Comparison of ENCODE assay signal across 8 cellular contexts in the genomic region with DNA sequence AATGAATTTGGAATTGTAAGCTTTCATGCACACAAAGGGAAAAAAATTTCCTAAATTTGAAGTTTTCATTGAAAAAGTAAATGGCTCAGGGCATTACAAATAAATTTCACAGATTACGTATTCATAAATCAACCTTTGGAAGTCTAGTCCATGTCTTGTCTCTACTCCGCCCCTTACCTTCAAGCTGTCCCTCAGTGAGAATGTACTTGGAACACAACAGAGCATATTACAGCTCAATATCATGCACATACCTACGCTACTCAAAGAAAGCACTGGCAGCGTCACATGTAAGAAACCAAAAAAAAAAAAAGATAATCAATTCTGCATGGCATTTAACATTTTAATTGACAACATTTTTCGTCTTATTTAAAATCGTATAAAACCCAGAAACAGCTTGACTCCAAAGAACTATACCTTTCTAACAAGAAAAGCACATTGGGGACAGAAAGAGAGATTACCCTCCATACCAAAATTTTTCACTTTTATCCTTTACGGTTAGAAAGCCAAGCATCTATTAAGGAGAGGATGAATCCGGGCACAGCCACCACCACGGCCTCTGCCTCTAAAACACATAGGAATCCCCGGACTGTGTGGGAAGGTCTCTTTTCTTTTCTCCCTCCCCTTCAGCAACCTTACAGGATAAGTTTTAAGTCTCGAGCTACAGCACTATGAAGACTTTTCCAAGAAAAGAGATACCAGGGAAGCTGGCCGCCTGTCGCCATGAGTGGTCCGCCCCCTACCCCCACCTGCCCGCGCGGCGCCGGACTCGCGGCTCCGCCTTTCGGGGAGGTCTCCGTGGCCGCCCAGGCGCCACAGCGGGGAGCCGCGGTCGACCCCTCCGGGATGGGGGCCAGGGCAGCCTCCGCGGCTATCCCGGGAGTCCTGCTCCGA. TPM values are rescaled to one million over a fixed set of nuclear protein-coding genes. Genes with fewer than 3 reads are reported as not detected.
DNase-seq lines count a peak whose midpoint lies in the region; ATAC-seq lines count a peak whose summit lies in the region.

No MANE protein-coding gene starts in this region.

- H3K27ac ChIP-seq in BLaER1 treated with 17β-estradiol and CSF1 and Interleukin-3, amounts not matched to agents 10 nM and 100 nM, result peak overlapping the region in 8 of 11 experiments; percentile 49 to 78 (median 70); a peak in 12 of 22 replicates
- peak overlapping the region; percentile 73 for H3K27ac ChIP-seq in SJSA1

- peak overlapping the region; percentile 65 to 85 (median 79) for H3K4me3 ChIP-seq in BLaER1 treated with 17β-estradiol and CSF1 and Interleukin-3, amounts not matched to agents 10 nM and 100 nM
- peak overlapping the region; percentile 93 for H3K4me3 ChIP-seq in SJSA1
- peak overlapping the region; percentile 84 for H3K4me3 ChIP-seq in mononuclear cell (ENCODE audit: low read length)

- peaks cover 74 to 100% (median 91%) of the 10 kb centered on the region in 11 experiments for H4K20me1 ChIP-seq in BLaER1 treated with 17β-estradiol and CSF1 and Interleukin-3, amounts not matched to agents 10 nM and 100 nM

- DNase-seq in GM19240 (ENCODE audit: insufficient read length, low spot score) (peak; percentile 3), SJSA1 (ENCODE audit: low read depth in 1 of 2, low spot score in 2 of 2) (no peak), UCSD-AML1 (lab: John Stamatoyannopoulos, UW; ENCODE audit: unreplicated experiment) (no peak)
- peak; percentile 38 for DNase-seq in effector CD8-positive, alpha-beta T cell (lab: John Stamatoyannopoulos, UW)
- no peak for DNase-seq in stimulated activated CD4-positive, alpha-beta T cell treated with anti-CD3 and anti-CD28 coated beads, Interleukin-15, amount 100 ng/mL, for 24 hours

- H3K4me2 ChIP-seq in BLaER1 treated with 17β-estradiol and CSF1 and Interleukin-3, amounts not matched to agents 10 nM and 100 nM, result peak overlapping the region; percentile 83 to 99 (median 95)

- peak; percentile 48 for ATAC-seq in HG03196 (IDR thresholded peaks at IDR 0.05; ENCODE audit: unreplicated experiment)

- peak overlapping the region; percentile 74 to 91 (median 83) for H3K9ac ChIP-seq in BLaER1 treated with 17β-estradiol and CSF1 and Interleukin-3, amounts not matched to agents 10 nM and 100 nM

- no peaks in the 10 kb centered on the region for H3K9me3 ChIP-seq in BLaER1 treated with 17β-estradiol and CSF1 and Interleukin-3, amounts not matched to agents 10 nM and 100 nM (replicated peaks in 1 of 11)
- H3K9me3 ChIP-seq in SJSA1 (replicated peaks), result no peaks in the 10 kb centered on the region
- no peaks in the 10 kb centered on the region for H3K9me3 ChIP-seq in mononuclear cell (ENCODE audit: low read depth, low read length)

- H3K27me3 ChIP-seq in BLaER1 treated with 17β-estradiol and CSF1 and Interleukin-3, amounts not matched to agents 10 nM and 100 nM, result peaks cover 50 to 62% (median 57%) of the 10 kb centered on the region in 11 experiments
- H3K27me3 ChIP-seq in SJSA1 (replicated peaks) (no peaks in the 10 kb centered on the region), mononuclear cell (ENCODE audit: insufficient read depth, low read length) (peaks cover 4% of the 10 kb centered on the region)

- H3K36me3 ChIP-seq in BLaER1 treated with 17β-estradiol and CSF1 and Interleukin-3, amounts not matched to agents 10 nM and 100 nM, result peaks cover 0 to 6% (median 0%) of the 10 kb centered on the region in 11 experiments; a peak in 5 of 22 replicates
- peaks cover 11% of the 10 kb centered on the region for H3K36me3 ChIP-seq in SJSA1

- H3K4me1 ChIP-seq in BLaER1 treated with 17β-estradiol and CSF1 and Interleukin-3, amounts not matched to agents 10 nM and 100 nM, result peaks cover 0 to 19% (median 12%) of the 10 kb centered on the region in 10 experiments; a peak in 13 of 20 replicates
- H3K4me1 ChIP-seq in SJSA1 (replicated peaks), result peaks cover 5% of the 10 kb centered on the region; the same call in 1 of the 2 replicates
- H3K4me1 ChIP-seq in mononuclear cell (ENCODE audit: insufficient read depth, low read length), result peaks cover 14% of the 10 kb centered on the region

RNA-seq across cellular contexts. Expression of a gene that starts 1.1 kb away (rescaled TPM):
- total RNA-seq in SJSA1 (2014; rRNA removed; shearing (Covaris generic)), result 46.0 and 62.5 TPM in 2 replicates
- 572 TPM for total RNA-seq in mononuclear cell

RNA-seq across cellular contexts. Expression of a gene that starts 56.6 kb away (rescaled TPM):
- total RNA-seq in SJSA1 (2014; rRNA removed; shearing (Covaris generic)), result 59.8 and 65.5 TPM in 2 replicates
- 8.0 TPM for total RNA-seq in mononuclear cell

Comparison
In these comparisons a context has a peak if more than half of its experiments do, and no peak if none do; other contexts are left out.
1. DNase-seq: peak in GM19240 (single experiment) and effector CD8-positive, alpha-beta T cell (single experiment); none in SJSA1 (0 of 2), stimulated activated CD4-positive, alpha-beta T cell treated with anti-CD3 and anti-CD28 coated beads, Interleukin-15, amount 100 ng/mL, for 24 hours (single experiment) and UCSD-AML1 (single experiment).
2. Peak in every context shown above with its lines, with median percentiles within 50 percentile points of each other: H3K4me3 ChIP-seq.